In the genomic region with DNA sequence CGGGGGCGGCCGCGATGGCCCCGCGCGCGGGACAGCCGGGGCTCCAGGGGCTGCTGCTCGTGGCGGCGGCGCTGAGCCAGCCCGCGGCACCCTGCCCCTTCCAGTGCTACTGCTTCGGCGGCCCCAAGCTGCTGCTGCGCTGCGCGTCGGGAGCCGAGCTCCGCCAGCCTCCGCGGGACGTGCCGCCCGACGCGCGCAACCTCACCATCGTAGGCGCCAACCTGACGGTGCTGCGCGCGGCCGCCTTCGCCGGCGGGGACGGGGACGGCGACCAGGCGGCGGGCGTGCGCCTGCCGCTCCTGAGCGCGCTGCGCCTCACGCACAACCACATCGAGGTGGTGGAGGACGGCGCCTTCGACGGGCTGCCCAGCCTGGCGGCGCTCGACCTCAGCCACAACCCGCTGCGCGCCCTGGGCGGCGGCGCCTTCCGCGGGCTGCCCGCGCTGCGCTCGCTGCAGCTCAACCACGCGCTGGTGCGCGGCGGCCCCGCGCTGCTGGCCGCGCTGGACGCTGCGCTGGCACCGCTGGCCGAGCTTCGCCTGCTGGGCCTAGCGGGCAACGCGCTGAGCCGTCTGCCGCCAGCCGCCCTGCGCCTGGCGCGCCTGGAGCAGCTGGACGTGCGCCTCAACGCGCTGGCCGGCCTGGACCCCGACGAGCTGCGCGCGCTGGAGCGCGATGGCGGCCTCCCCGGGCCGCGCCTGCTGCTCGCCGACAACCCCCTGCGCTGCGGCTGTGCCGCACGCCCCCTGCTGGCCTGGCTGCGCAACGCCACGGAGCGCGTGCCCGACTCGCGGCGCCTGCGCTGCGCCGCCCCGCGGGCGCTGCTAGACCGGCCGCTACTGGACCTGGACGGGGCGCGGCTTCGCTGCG, we compare ENCODE assay signal across 1 cellular context.
TF ChIP-seq lines count a peak whose summit lies in the region.

No MANE protein-coding gene starts in this region.

TF ChIP-seq in WTC11, 78 proteins besides CTCF, POLR2A, EP300 and RAD21 (continued from another document and continues in another):
- TF ChIP-seq, protein P1, sequence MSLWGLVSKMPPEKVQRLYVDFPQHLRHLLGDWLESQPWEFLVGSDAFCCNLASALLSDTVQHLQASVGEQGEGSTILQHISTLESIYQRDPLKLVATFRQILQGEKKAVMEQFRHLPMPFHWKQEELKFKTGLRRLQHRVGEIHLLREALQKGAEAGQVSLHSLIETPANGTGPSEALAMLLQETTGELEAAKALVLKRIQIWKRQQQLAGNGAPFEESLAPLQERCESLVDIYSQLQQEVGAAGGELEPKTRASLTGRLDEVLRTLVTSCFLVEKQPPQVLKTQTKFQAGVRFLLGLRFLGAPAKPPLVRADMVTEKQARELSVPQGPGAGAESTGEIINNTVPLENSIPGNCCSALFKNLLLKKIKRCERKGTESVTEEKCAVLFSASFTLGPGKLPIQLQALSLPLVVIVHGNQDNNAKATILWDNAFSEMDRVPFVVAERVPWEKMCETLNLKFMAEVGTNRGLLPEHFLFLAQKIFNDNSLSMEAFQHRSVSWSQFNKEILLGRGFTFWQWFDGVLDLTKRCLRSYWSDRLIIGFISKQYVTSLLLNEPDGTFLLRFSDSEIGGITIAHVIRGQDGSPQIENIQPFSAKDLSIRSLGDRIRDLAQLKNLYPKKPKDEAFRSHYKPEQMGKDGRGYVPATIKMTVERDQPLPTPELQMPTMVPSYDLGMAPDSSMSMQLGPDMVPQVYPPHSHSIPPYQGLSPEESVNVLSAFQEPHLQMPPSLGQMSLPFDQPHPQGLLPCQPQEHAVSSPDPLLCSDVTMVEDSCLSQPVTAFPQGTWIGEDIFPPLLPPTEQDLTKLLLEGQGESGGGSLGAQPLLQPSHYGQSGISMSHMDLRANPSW (CRISPR knock-in tag; conservative IDR thresholded peaks at IDR 0.05; ENCODE audit: low read depth), result 0 out of 2 replicates have a peak, but pooled peaks have one; percentile 17
- TF ChIP-seq, protein P2, sequence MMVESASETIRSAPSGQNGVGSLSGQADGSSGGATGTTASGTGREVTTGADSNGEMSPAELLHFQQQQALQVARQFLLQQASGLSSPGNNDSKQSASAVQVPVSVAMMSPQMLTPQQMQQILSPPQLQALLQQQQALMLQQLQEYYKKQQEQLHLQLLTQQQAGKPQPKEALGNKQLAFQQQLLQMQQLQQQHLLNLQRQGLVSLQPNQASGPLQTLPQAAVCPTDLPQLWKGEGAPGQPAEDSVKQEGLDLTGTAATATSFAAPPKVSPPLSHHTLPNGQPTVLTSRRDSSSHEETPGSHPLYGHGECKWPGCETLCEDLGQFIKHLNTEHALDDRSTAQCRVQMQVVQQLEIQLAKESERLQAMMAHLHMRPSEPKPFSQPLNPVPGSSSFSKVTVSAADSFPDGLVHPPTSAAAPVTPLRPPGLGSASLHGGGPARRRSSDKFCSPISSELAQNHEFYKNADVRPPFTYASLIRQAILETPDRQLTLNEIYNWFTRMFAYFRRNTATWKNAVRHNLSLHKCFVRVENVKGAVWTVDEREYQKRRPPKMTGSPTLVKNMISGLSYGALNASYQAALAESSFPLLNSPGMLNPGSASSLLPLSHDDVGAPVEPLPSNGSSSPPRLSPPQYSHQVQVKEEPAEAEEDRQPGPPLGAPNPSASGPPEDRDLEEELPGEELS (CRISPR knock-in tag; IDR thresholded peaks at IDR 0.05), result peak; percentile 98
- TF ChIP-seq, protein P3, sequence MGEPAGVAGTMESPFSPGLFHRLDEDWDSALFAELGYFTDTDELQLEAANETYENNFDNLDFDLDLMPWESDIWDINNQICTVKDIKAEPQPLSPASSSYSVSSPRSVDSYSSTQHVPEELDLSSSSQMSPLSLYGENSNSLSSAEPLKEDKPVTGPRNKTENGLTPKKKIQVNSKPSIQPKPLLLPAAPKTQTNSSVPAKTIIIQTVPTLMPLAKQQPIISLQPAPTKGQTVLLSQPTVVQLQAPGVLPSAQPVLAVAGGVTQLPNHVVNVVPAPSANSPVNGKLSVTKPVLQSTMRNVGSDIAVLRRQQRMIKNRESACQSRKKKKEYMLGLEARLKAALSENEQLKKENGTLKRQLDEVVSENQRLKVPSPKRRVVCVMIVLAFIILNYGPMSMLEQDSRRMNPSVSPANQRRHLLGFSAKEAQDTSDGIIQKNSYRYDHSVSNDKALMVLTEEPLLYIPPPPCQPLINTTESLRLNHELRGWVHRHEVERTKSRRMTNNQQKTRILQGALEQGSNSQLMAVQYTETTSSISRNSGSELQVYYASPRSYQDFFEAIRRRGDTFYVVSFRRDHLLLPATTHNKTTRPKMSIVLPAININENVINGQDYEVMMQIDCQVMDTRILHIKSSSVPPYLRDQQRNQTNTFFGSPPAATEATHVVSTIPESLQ (CRISPR knock-in tag; IDR thresholded peaks at IDR 0.05), result no peak
- TF ChIP-seq RORB (CRISPR knock-in tag; IDR thresholded peaks at IDR 0.05) (no peak), ZNF219 (CRISPR knock-in tag; IDR thresholded peaks at IDR 0.05; ENCODE audit: borderline replicate concordance) (0 out of 2 replicates have a peak, but pooled peaks have one; percentile 73), RELA (CRISPR knock-in tag; IDR thresholded peaks at IDR 0.05; ENCODE audit: borderline replicate concordance) (peak; percentile 48; the same call in 1 of the 2 replicates), TEAD1 (CRISPR knock-in tag; IDR thresholded peaks at IDR 0.05) (peak; percentile 73; the same call in 1 of the 2 replicates), HMGA2 (CRISPR knock-in tag; IDR thresholded peaks at IDR 0.05) (no peak), NFYB (CRISPR knock-in tag; conservative IDR thresholded peaks at IDR 0.05; ENCODE audit: low read depth) (no peak), SMAD3 (CRISPR knock-in tag; IDR thresholded peaks at IDR 0.05; ENCODE audit: borderline replicate concordance) (no peak), CREM (CRISPR knock-in tag; IDR thresholded peaks at IDR 0.05) (peak; percentile 77), GRHL2 (CRISPR knock-in tag; IDR thresholded peaks at IDR 0.05; ENCODE audit: insufficient replicate concordance, severe bottlenecking) (no peak), FOXJ3 (CRISPR knock-in tag; IDR thresholded peaks at IDR 0.05; ENCODE audit: borderline replicate concordance) (no peak), ELF4 (CRISPR knock-in tag; IDR thresholded peaks at IDR 0.05; ENCODE audit: low read depth) (no peak), SP1 (CRISPR knock-in tag; conservative IDR thresholded peaks at IDR 0.05) (peak; percentile 54; the same call in 1 of the 2 replicates)
- TF ChIP-seq, protein P4, sequence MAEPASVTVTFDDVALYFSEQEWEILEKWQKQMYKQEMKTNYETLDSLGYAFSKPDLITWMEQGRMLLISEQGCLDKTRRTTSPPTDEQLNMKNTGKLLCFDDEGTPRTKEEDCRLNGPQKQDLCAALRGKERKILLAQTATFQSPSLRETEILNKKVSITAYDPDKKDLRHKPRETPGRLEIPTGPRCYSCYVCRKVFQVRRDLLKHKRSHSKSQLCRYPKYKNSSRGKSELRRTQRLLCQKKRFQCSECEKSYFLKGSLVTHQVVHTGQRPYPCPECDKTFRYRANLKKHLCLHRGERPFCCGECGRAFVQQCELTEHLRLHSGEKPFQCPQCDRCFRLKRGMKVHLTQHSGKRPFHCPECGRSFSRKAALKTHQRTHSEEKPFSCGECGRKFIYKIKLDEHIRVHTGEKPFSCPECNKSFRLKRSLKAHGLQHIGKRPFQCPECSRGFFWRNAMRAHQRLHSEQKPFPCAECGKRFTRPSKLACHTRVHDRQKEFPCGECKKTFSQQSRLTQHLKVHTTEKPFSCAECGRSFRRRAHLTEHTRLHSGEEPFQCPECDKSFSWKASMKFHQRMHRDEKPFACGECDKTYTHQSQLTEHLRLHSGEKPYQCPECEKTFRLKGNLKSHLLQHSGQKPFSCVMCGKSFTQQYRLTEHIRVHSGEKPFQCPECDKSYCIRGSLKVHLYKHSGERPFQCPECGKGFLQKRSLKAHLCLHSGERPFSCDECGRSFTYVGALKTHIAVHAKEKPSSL (CRISPR knock-in tag; conservative IDR thresholded peaks at IDR 0.05), result no peak
- TF ChIP-seq, protein P5, sequence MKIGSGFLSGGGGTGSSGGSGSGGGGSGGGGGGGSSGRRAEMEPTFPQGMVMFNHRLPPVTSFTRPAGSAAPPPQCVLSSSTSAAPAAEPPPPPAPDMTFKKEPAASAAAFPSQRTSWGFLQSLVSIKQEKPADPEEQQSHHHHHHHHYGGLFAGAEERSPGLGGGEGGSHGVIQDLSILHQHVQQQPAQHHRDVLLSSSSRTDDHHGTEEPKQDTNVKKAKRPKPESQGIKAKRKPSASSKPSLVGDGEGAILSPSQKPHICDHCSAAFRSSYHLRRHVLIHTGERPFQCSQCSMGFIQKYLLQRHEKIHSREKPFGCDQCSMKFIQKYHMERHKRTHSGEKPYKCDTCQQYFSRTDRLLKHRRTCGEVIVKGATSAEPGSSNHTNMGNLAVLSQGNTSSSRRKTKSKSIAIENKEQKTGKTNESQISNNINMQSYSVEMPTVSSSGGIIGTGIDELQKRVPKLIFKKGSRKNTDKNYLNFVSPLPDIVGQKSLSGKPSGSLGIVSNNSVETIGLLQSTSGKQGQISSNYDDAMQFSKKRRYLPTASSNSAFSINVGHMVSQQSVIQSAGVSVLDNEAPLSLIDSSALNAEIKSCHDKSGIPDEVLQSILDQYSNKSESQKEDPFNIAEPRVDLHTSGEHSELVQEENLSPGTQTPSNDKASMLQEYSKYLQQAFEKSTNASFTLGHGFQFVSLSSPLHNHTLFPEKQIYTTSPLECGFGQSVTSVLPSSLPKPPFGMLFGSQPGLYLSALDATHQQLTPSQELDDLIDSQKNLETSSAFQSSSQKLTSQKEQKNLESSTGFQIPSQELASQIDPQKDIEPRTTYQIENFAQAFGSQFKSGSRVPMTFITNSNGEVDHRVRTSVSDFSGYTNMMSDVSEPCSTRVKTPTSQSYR (CRISPR knock-in tag; IDR thresholded peaks at IDR 0.05), result no peak
- TF ChIP-seq, protein P6, sequence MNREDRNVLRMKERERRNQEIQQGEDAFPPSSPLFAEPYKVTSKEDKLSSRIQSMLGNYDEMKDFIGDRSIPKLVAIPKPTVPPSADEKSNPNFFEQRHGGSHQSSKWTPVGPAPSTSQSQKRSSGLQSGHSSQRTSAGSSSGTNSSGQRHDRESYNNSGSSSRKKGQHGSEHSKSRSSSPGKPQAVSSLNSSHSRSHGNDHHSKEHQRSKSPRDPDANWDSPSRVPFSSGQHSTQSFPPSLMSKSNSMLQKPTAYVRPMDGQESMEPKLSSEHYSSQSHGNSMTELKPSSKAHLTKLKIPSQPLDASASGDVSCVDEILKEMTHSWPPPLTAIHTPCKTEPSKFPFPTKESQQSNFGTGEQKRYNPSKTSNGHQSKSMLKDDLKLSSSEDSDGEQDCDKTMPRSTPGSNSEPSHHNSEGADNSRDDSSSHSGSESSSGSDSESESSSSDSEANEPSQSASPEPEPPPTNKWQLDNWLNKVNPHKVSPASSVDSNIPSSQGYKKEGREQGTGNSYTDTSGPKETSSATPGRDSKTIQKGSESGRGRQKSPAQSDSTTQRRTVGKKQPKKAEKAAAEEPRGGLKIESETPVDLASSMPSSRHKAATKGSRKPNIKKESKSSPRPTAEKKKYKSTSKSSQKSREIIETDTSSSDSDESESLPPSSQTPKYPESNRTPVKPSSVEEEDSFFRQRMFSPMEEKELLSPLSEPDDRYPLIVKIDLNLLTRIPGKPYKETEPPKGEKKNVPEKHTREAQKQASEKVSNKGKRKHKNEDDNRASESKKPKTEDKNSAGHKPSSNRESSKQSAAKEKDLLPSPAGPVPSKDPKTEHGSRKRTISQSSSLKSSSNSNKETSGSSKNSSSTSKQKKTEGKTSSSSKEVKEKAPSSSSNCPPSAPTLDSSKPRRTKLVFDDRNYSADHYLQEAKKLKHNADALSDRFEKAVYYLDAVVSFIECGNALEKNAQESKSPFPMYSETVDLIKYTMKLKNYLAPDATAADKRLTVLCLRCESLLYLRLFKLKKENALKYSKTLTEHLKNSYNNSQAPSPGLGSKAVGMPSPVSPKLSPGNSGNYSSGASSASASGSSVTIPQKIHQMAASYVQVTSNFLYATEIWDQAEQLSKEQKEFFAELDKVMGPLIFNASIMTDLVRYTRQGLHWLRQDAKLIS (CRISPR knock-in tag; IDR thresholded peaks at IDR 0.05; ENCODE audit: borderline replicate concordance), result no peak
- TF ChIP-seq, protein P7, sequence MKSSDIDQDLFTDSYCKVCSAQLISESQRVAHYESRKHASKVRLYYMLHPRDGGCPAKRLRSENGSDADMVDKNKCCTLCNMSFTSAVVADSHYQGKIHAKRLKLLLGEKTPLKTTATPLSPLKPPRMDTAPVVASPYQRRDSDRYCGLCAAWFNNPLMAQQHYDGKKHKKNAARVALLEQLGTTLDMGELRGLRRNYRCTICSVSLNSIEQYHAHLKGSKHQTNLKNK (CRISPR knock-in tag; IDR thresholded peaks at IDR 0.05), result no peak
- TF ChIP-seq, protein P8, sequence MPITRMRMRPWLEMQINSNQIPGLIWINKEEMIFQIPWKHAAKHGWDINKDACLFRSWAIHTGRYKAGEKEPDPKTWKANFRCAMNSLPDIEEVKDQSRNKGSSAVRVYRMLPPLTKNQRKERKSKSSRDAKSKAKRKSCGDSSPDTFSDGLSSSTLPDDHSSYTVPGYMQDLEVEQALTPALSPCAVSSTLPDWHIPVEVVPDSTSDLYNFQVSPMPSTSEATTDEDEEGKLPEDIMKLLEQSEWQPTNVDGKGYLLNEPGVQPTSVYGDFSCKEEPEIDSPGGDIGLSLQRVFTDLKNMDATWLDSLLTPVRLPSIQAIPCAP (CRISPR knock-in tag; IDR thresholded peaks at IDR 0.05), result 0 out of 2 replicates have a peak, but pooled peaks have one; percentile 55
- TF ChIP-seq, protein P9, sequence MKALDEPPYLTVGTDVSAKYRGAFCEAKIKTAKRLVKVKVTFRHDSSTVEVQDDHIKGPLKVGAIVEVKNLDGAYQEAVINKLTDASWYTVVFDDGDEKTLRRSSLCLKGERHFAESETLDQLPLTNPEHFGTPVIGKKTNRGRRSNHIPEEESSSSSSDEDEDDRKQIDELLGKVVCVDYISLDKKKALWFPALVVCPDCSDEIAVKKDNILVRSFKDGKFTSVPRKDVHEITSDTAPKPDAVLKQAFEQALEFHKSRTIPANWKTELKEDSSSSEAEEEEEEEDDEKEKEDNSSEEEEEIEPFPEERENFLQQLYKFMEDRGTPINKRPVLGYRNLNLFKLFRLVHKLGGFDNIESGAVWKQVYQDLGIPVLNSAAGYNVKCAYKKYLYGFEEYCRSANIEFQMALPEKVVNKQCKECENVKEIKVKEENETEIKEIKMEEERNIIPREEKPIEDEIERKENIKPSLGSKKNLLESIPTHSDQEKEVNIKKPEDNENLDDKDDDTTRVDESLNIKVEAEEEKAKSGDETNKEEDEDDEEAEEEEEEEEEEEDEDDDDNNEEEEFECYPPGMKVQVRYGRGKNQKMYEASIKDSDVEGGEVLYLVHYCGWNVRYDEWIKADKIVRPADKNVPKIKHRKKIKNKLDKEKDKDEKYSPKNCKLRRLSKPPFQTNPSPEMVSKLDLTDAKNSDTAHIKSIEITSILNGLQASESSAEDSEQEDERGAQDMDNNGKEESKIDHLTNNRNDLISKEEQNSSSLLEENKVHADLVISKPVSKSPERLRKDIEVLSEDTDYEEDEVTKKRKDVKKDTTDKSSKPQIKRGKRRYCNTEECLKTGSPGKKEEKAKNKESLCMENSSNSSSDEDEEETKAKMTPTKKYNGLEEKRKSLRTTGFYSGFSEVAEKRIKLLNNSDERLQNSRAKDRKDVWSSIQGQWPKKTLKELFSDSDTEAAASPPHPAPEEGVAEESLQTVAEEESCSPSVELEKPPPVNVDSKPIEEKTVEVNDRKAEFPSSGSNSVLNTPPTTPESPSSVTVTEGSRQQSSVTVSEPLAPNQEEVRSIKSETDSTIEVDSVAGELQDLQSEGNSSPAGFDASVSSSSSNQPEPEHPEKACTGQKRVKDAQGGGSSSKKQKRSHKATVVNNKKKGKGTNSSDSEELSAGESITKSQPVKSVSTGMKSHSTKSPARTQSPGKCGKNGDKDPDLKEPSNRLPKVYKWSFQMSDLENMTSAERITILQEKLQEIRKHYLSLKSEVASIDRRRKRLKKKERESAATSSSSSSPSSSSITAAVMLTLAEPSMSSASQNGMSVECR (CRISPR knock-in tag; IDR thresholded peaks at IDR 0.05; ENCODE audit: borderline replicate concordance), result no peak; the same call in 1 of the 2 replicates
